ENCODE assay signal across 21 cellular contexts in the genomic region with DNA sequence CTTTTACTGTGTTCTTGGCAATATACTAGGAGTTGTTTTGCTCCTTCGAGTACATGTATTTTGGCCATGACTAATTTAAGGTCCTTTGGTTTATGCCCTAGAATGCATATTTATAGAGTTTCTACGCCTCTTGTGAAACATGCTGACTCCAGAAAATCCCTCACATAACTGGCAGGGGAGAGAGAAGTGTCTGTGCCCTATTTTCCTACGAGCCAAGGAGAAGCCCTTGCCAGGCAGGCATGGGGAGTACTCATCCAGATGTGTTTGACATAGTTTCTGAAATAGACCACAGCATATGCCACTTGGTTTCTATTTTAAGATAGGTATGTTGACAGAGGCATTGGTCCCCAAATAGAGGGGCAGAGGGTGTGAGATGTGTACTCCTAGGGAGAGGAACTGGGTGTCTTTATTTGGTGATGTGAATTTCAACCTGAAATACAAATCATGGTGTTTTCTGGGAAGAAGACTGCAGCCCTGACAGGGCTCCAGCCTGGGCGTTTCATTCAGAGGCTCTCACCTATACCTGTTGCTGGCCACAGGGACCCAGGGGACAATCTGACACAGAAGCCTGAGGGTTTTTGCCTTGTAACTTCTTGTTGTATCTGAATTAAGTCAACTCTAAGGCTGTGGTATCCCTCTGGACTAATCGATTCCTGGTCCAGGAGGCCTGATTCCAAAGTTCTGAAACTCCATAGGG. TPM values are rescaled to one million over a fixed set of nuclear protein-coding genes. Genes with fewer than 3 reads are reported as not detected.
DNase-seq lines count a peak whose midpoint lies in the region; ATAC-seq and TF ChIP-seq lines count a peak whose summit lies in the region.
"Had no signal": no experiment of that assay in that cellular context is flagged by ENCODE, and none has a peak within 500 bp of the region (broad histone marks: within the 10 kb centered on the region; RNA-seq: fewer than 3 reads in every experiment).

No MANE protein-coding gene starts in this region.

- no peak overlapping the region for H3K4me3 ChIP-seq in MM.1S (ENCODE audit: low read length)
- H3K4me3 ChIP-seq in tibial artery = no peak overlapping the region
- H3K4me3 ChIP-seq: lower lobe of right lung, PC-9, prostate gland, upper lobe of right lung had no signal

- H3K4me2 ChIP-seq in MM.1S (ENCODE audit: low read depth, low read length) = peak overlapping the region; percentile 12; the same call in 1 of the 2 replicates
- H3K4me2 ChIP-seq: PC-9 had no signal

- DNase-seq in MM.1S = peak; percentile 14
- peak; percentile 29 for DNase-seq in fibroblast of peridontal ligament (ENCODE audit: extremely low read depth)
- peak; percentile 71 for DNase-seq in myocyte (ENCODE audit: low read depth)
- DNase-seq in tibial artery = peak; percentile 52 to 74
- no peak for DNase-seq in NCI-H2196 treated with DMSO at 0.1 percent for 48 hours (lab: John Stamatoyannopoulos, UW; ENCODE audit: unreplicated experiment)
- no peak for DNase-seq in glomerular visceral epithelial cell (ENCODE audit: extremely low spot score)
- DNase-seq: activated B cell treated with CpG ODN at 0.5 μM for 24 hours; activated CD8-positive, alpha-beta T cell treated with anti-CD3 and anti-CD28 coated beads for 36 hours; activated T-cell treated with anti-CD3 and anti-CD28 coated beads, Interleukin-2, amount 50 U/mL, for 48 hours; Calu3; HFFc6; KG1; lower lobe of right lung; NCI-H1092 treated with DMSO at 0.1 percent for 48 hours; NCI-H748 treated with DMSO at 0.1 percent for 48 hours; PC-9; stimulated activated CD4-positive, alpha-beta T cell treated with anti-CD3 and anti-CD28 coated beads, Interleukin-15, amount 100 ng/mL, for 24 hours; stimulated activated naive B cell treated with anti-CD40 and anti-IgM and Interleukin-4, amounts not matched to agents 10 μg/mL and 1 μg/mL and 100 μg/mL, for 72 hours; upper lobe of right lung had no signal

- H3K27me3 ChIP-seq in MM.1S (replicated peaks; ENCODE audit: insufficient read depth, low read length) (no peaks in the 10 kb centered on the region), tibial artery (no peaks in the 10 kb centered on the region)
- H3K27me3 ChIP-seq: upper lobe of right lung had no signal

- intact Hi-C loops in tibial artery (cut with DNase I; ENCODE audit: low total_unique reads) = no loop called here

- no peak for TF ChIP-seq CTCF in MM.1S (IDR thresholded peaks at IDR 0.05; ENCODE audit: low read length)
- no peak for TF ChIP-seq CTCF in tibial artery (IDR thresholded peaks at IDR 0.05)

- no peak overlapping the region for H3K27ac ChIP-seq in MM.1S (ENCODE audit: low read length)
- peak overlapping the region; percentile 71 to 72 for H3K27ac ChIP-seq in tibial artery
- H3K27ac ChIP-seq: lower lobe of right lung, PC-9, upper lobe of right lung had no signal

- H2AFZ ChIP-seq in MM.1S (ENCODE audit: low read length) = no peak overlapping the region
- H2AFZ ChIP-seq: PC-9 had no signal

- no peaks in the 10 kb centered on the region for H3K9me2 ChIP-seq in MM.1S (replicated peaks; ENCODE audit: insufficient read depth, low read length)

- H4K20me1 ChIP-seq in MM.1S (ENCODE audit: insufficient read depth, low read length) = no peaks in the 10 kb centered on the region

- no peaks in the 10 kb centered on the region for H3K79me2 ChIP-seq in MM.1S (ENCODE audit: low read length)

- H3K4me1 ChIP-seq in MM.1S (ENCODE audit: low read length) (peaks cover 7% of the 10 kb centered on the region), tibial artery (peaks cover 0 to 41% (median 15%) of the 10 kb centered on the region in 4 donors)
- H3K4me1 ChIP-seq: upper lobe of right lung had no signal

- H3K36me3 ChIP-seq in MM.1S (replicated peaks; ENCODE audit: insufficient read depth, low read length) = no peaks in the 10 kb centered on the region
- H3K36me3 ChIP-seq in tibial artery = no peaks in the 10 kb centered on the region
- H3K36me3 ChIP-seq: lower lobe of right lung, prostate gland, upper lobe of right lung had no signal

- no peaks in the 10 kb centered on the region for H3K9me3 ChIP-seq in MM.1S (replicated peaks; ENCODE audit: insufficient read depth, low read length)
- no peaks in the 10 kb centered on the region for H3K9me3 ChIP-seq in tibial artery
- H3K9me3 ChIP-seq: lower lobe of right lung, prostate gland, upper lobe of right lung had no signal

- ATAC-seq in HG02798 (IDR thresholded peaks at IDR 0.05; ENCODE audit: poor library complexity, unreplicated experiment) = no peak
- ATAC-seq: activated CD8-positive, alpha-beta T cell treated with anti-CD3 and anti-CD28 coated beads for 36 hours; stimulated activated naive B cell treated with anti-CD40 and anti-IgM and Interleukin-4, amounts not matched to agents 10 μg/mL and 1 μg/mL and 100 μg/mL, for 72 hours; upper lobe of right lung had no signal

- H3F3A ChIP-seq in MM.1S (ENCODE audit: insufficient read depth, low read length) = no peaks in the 10 kb centered on the region

- no peak overlapping the region for H3K9ac ChIP-seq in MM.1S (ENCODE audit: low read length)

RNA-seq across cellular contexts. Expression of gene TLN2, which starts 42.5 kb away (rescaled TPM):
- total RNA-seq in myocyte = 6.6 and 8.8 TPM in 2 replicates
- polyA plus RNA-seq in myocyte (2012) = 9.8 TPM

Comparison
In these comparisons a context has a peak if more than half of its experiments do, and no peak if none do; other contexts are left out.
1. DNase-seq: peak in MM.1S (single experiment), fibroblast of peridontal ligament (single experiment), myocyte (single experiment) and tibial artery (2 of 2); none in NCI-H2196 treated with DMSO at 0.1 percent for 48 hours (single experiment) and glomerular visceral epithelial cell (single experiment).